ENCODE assay signal across 1 cellular context in genomic region chr17:73203135-73203787, GRCh38.
TF ChIP-seq lines count a peak whose summit lies in the region.

No MANE protein-coding gene starts in this region.

TF ChIP-seq in SK-N-SH, 30 proteins besides CTCF, POLR2A, EP300 and RAD21 (continued from another document):
- TF ChIP-seq, protein P1, sequence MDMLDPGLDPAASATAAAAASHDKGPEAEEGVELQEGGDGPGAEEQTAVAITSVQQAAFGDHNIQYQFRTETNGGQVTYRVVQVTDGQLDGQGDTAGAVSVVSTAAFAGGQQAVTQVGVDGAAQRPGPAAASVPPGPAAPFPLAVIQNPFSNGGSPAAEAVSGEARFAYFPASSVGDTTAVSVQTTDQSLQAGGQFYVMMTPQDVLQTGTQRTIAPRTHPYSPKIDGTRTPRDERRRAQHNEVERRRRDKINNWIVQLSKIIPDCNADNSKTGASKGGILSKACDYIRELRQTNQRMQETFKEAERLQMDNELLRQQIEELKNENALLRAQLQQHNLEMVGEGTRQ (IDR thresholded peaks at IDR 0.05; ENCODE audit: borderline replicate concordance, low read depth, low read length) = no peak
- no peak for TF ChIP-seq FOXM1 (IDR thresholded peaks at IDR 0.05; ENCODE audit: low read depth)
- no peak for TF ChIP-seq NFIC (IDR thresholded peaks at IDR 0.05; ENCODE audit: borderline replicate concordance)
- TF ChIP-seq RXRA (IDR thresholded peaks at IDR 0.05; ENCODE audit: borderline replicate concordance, low read depth) = no peak
